ENCODE assay signal across 18 cellular contexts in the genomic region with DNA sequence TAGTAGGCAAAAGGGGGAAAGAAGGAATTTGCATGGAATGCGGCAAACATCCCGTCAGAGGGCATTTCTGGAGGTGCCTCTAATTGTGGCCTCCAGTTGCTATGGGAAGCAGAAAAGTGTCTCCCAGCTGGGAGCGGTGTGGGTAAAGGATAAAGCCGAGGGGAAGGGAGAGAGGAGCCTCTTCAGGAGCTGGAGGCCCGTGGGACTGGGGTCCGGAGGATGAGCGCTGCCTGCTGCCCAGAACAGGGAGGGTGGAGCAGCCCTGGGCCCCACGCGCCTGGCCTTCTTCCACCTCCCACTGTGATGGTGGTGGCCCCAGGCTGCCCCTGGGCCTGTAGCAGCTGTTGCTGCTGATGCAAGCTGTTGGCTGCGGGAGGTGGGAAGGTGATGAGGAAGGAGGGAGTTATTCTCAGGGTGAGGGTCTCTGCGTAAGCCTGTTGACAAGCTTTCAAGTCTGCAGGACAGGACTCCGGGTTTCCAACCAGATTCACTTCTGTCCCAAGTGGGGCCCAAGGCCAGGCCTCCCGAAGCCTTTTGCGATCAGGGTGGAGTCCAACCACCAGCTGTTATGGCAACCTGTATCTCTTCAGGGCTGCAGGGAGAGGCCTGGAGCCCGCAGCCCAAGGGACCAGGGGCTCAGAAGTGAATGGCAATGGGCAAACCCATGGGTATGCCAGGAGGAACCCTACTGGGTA. TPM values are rescaled to one million over a fixed set of nuclear protein-coding genes. Genes with fewer than 3 reads are reported as not detected.
DNase-seq lines count a peak whose midpoint lies in the region; ATAC-seq and TF ChIP-seq lines count a peak whose summit lies in the region.
"Had no signal": no experiment of that assay in that cellular context is flagged by ENCODE, and none has a peak within 500 bp of the region (broad histone marks: within the 10 kb centered on the region; RNA-seq: fewer than 3 reads in every experiment).

No MANE protein-coding gene starts in this region.

- no peaks in the 10 kb centered on the region for H3K36me3 ChIP-seq in esophagus muscularis mucosa
- no peaks in the 10 kb centered on the region for H3K36me3 ChIP-seq in lower lobe of right lung
- no peaks in the 10 kb centered on the region for H3K36me3 ChIP-seq in upper lobe of right lung
- H3K36me3 ChIP-seq: breast epithelium, HAP-1, thoracic aorta had no signal

- H3K9me3 Mint-ChIP-seq in activated naive CD4-positive, alpha-beta T cell treated with anti-CD3 and anti-CD28 coated beads, Interleukin-2, amount 50 U/mL, for 72 hours: no peaks in the 10 kb centered on the region
- H3K9me3 Mint-ChIP-seq in activated naive CD4-positive, alpha-beta T cell treated with anti-CD3 and anti-CD28 coated beads, Interleukin-2, amount 10 ng/mL, durations not matched to agents 7 days and 5 days: no peaks in the 10 kb centered on the region
- H3K9me3 Mint-ChIP-seq: naive thymus-derived CD4-positive, alpha-beta T cell had no signal

- TF ChIP-seq CTCF in esophagus muscularis mucosa (IDR thresholded peaks at IDR 0.05) (no peak), lower lobe of right lung (IDR thresholded peaks at IDR 0.05) (no peak), upper lobe of right lung (IDR thresholded peaks at IDR 0.05) (no peak)

- H3K9me3 ChIP-seq in esophagus muscularis mucosa (no peaks in the 10 kb centered on the region), lower lobe of right lung (no peaks in the 10 kb centered on the region), upper lobe of right lung (no peaks in the 10 kb centered on the region)
- H3K9me3 ChIP-seq: breast epithelium, HAP-1, thoracic aorta had no signal

- H3K27ac ChIP-seq in esophagus muscularis mucosa (replicated peaks in 1 of 4): peak overlapping the region in 3 of 4 donors; percentile 21 to 52 (median 21)
- no peak overlapping the region for H3K27ac ChIP-seq in lower lobe of right lung
- H3K27ac ChIP-seq in upper lobe of right lung: peak overlapping the region; percentile 42
- H3K27ac ChIP-seq: C4-2B, foreskin keratinocyte, thoracic aorta had no signal

- TF ChIP-seq POLR2A in esophagus muscularis mucosa (IDR thresholded peaks at IDR 0.05; ENCODE audit: low read depth): no peak

- H3K4me3 ChIP-seq in esophagus muscularis mucosa: no peak overlapping the region
- H3K4me3 ChIP-seq in lower lobe of right lung: no peak overlapping the region
- no peak overlapping the region for H3K4me3 ChIP-seq in upper lobe of right lung
- H3K4me3 ChIP-seq: breast epithelium, HAP-1, thoracic aorta had no signal

- peaks cover 3% of the 10 kb centered on the region for H3K4me1 Mint-ChIP-seq in activated naive CD4-positive, alpha-beta T cell treated with anti-CD3 and anti-CD28 coated beads, Interleukin-2, amount 10 ng/mL, durations not matched to agents 7 days and 5 days

- no peak for DNase-seq in activated naive CD4-positive, alpha-beta T cell treated with anti-CD3 and anti-CD28 coated beads, Interleukin-2, amount 50 U/mL, for 72 hours (ENCODE audit: low spot score in 2 of 2)
- no peak for DNase-seq in activated naive CD4-positive, alpha-beta T cell treated with anti-CD3 and anti-CD28 coated beads, Interleukin-2, amount 10 ng/mL, durations not matched to agents 7 days and 5 days
- DNase-seq in esophagus muscularis mucosa (ENCODE audit: extremely low spot score): no peak
- DNase-seq in lower lobe of right lung: no peak
- DNase-seq in upper lobe of right lung: no peak
- no peak for DNase-seq in GF-D8 (lab: John Stamatoyannopoulos, UW)
- DNase-seq: activated gamma-delta T cell treated with Interleukin-2 at 50 U/mL for 16 hours; foreskin keratinocyte; naive thymus-derived CD4-positive, alpha-beta T cell; NCI-H1105 treated with DMSO at 0.1 percent for 48 hours; NCI-H2227 treated with DMSO at 0.1 percent for 48 hours; stimulated activated CD4-positive, alpha-beta T cell treated with anti-CD3 and anti-CD28 coated beads, Interleukin-1b, Interleukin-23, amount 100 ng/mL, for 48 hours had no signal

- WGBS in esophagus muscularis mucosa: 62% methylated on average over 9 of the region's 15 CpGs

- no peak for ATAC-seq in activated naive CD4-positive, alpha-beta T cell treated with anti-CD3 and anti-CD28 coated beads, Interleukin-2, amount 50 U/mL, for 72 hours
- peak; percentile 9 to 19 for ATAC-seq in lower lobe of right lung
- ATAC-seq in upper lobe of right lung: no peak
- ATAC-seq in GM21786 (IDR thresholded peaks at IDR 0.05; ENCODE audit: unreplicated experiment): no peak
- no peak for ATAC-seq in GM19463 (IDR thresholded peaks at IDR 0.05; ENCODE audit: unreplicated experiment)
- ATAC-seq: foreskin keratinocyte; naive thymus-derived CD4-positive, alpha-beta T cell had no signal

- H3K4me3 Mint-ChIP-seq in activated naive CD4-positive, alpha-beta T cell treated with anti-CD3 and anti-CD28 coated beads, Interleukin-2, amount 10 ng/mL, durations not matched to agents 7 days and 5 days: no peak overlapping the region
- H3K4me3 Mint-ChIP-seq: naive thymus-derived CD4-positive, alpha-beta T cell had no signal

- H3K27ac Mint-ChIP-seq in activated naive CD4-positive, alpha-beta T cell treated with anti-CD3 and anti-CD28 coated beads, Interleukin-2, amount 50 U/mL, for 72 hours: peak overlapping the region; percentile 5 to 70
- no peak overlapping the region for H3K27ac Mint-ChIP-seq in activated naive CD4-positive, alpha-beta T cell treated with anti-CD3 and anti-CD28 coated beads, Interleukin-2, amount 10 ng/mL, durations not matched to agents 7 days and 5 days

- no peaks in the 10 kb centered on the region for H3K36me3 Mint-ChIP-seq in activated naive CD4-positive, alpha-beta T cell treated with anti-CD3 and anti-CD28 coated beads, Interleukin-2, amount 50 U/mL, for 72 hours
- no peaks in the 10 kb centered on the region for H3K36me3 Mint-ChIP-seq in activated naive CD4-positive, alpha-beta T cell treated with anti-CD3 and anti-CD28 coated beads, Interleukin-2, amount 10 ng/mL, durations not matched to agents 7 days and 5 days
- H3K36me3 Mint-ChIP-seq: naive thymus-derived CD4-positive, alpha-beta T cell had no signal

- CTCF ChIA-PET in activated naive CD4-positive, alpha-beta T cell treated with anti-CD3 and anti-CD28 coated beads, Interleukin-2, amount 10 ng/mL, durations not matched to agents 7 days and 5 days (lab: Charles Lee): interaction anchor here (1.3 to 1.7 kb wide), 3 partner anchors 28 to 114 kb away, joined by 3 to 4 read pairs (median 3); no protein-coding TSS in a partner anchor

- H3K4me1 ChIP-seq in esophagus muscularis mucosa: peaks cover 25 to 55% (median 50%) of the 10 kb centered on the region in 4 donors
- H3K4me1 ChIP-seq in lower lobe of right lung: peaks cover 16% of the 10 kb centered on the region
- H3K4me1 ChIP-seq in upper lobe of right lung: peaks cover 9% of the 10 kb centered on the region
- H3K4me1 ChIP-seq: HAP-1 had no signal

- H3K27me3 ChIP-seq in esophagus muscularis mucosa: no peaks in the 10 kb centered on the region
- H3K27me3 ChIP-seq in lower lobe of right lung (ENCODE audit: low read depth): no peaks in the 10 kb centered on the region
- H3K27me3 ChIP-seq in upper lobe of right lung: no peaks in the 10 kb centered on the region
- H3K27me3 ChIP-seq: breast epithelium, foreskin keratinocyte had no signal

- intact Hi-C loops in esophagus muscularis mucosa (cut with DNase I) (no loop called here), lower lobe of right lung (cut with DNase I) (no loop called here), upper lobe of right lung (cut with DNase I) (no loop called here)

- peaks cover 23% of the 10 kb centered on the region for H3K27me3 Mint-ChIP-seq in activated naive CD4-positive, alpha-beta T cell treated with anti-CD3 and anti-CD28 coated beads, Interleukin-2, amount 10 ng/mL, durations not matched to agents 7 days and 5 days

- TF ChIP-seq EP300 in esophagus muscularis mucosa (IDR thresholded peaks at IDR 0.05): no peak

RNA-seq across cellular contexts. Expression of gene PGF, which starts 19.1 kb away (rescaled TPM):
- total RNA-seq in activated naive CD4-positive, alpha-beta T cell treated with anti-CD3 and anti-CD28 coated beads, Interleukin-2, amount 50 U/mL, for 72 hours: under 1 TPM in 1 of 2 donors, not detected in 1; 0.46 TPM
- total RNA-seq in esophagus muscularis mucosa (10 to 100 TPM; 16.7 to 69.6 (median 18.4) TPM), lower lobe of right lung (3.0 TPM), upper lobe of right lung (4.7 TPM)

RNA-seq across cellular contexts. Expression of gene EIF2B2, which starts 28.2 kb away (rescaled TPM):
- 10 to 100 TPM; 40.1 to 63.7 TPM for total RNA-seq in activated naive CD4-positive, alpha-beta T cell treated with anti-CD3 and anti-CD28 coated beads, Interleukin-2, amount 50 U/mL, for 72 hours
- total RNA-seq in esophagus muscularis mucosa (10 to 100 TPM; 23.3 to 58.0 (median 45.9) TPM), lower lobe of right lung (30.4 TPM), upper lobe of right lung (34.8 TPM)

RNA-seq across cellular contexts. Expression of gene RPS6KL1, which starts 51.5 kb away (rescaled TPM):
- 1 to 10 TPM; 1.1 to 4.8 TPM for total RNA-seq in activated naive CD4-positive, alpha-beta T cell treated with anti-CD3 and anti-CD28 coated beads, Interleukin-2, amount 50 U/mL, for 72 hours
- 1 to 10 TPM; 5.3 to 9.7 (median 7.7) TPM for total RNA-seq in esophagus muscularis mucosa
- total RNA-seq in lower lobe of right lung: 2.0 TPM
- 5.1 TPM for total RNA-seq in upper lobe of right lung

Comparison
In these comparisons a context has a peak if more than half of its experiments do, and no peak if none do; other contexts are left out.
1. ATAC-seq: peak in lower lobe of right lung (2 of 2); none in activated naive CD4-positive, alpha-beta T cell treated with anti-CD3 and anti-CD28 coated beads, Interleukin-2, amount 50 U/mL, for 72 hours (0 of 2), upper lobe of right lung (single experiment), GM21786 (single experiment) and GM19463 (single experiment).